Comparison of ENCODE assay signal across 12 cellular contexts in genomic region chr10:21084700-21085099, GRCh38.
"Had no signal": no experiment of that assay in that cellular context is flagged by ENCODE, and none has a peak within 500 bp of the region (broad histone marks: within the 10 kb centered on the region; RNA-seq: fewer than 3 reads in every experiment).

No MANE protein-coding gene starts in this region.

- H3K9me3 ChIP-seq: ascending aorta, stomach, testis had no signal

- H3K4me1 Mint-ChIP-seq: activated naive CD4-positive, alpha-beta T cell treated with anti-CD3 and anti-CD28 coated beads, Interleukin-2, amount 10 ng/mL, durations not matched to agents 7 days and 5 days; activated T-helper 17 cell treated with anti-CD3 and anti-CD28 coated beads, Interleukin-2, amount 50 U/mL, for 72 hours; neural crest cell had no signal

- FAIRE-seq: bronchial epithelial cell, kidney had no signal

- H3K36me3 Mint-ChIP-seq: activated naive CD4-positive, alpha-beta T cell treated with anti-CD3 and anti-CD28 coated beads, Interleukin-2, amount 10 ng/mL, durations not matched to agents 7 days and 5 days had no signal

- H3K27me3 Mint-ChIP-seq: activated naive CD4-positive, alpha-beta T cell treated with anti-CD3 and anti-CD28 coated beads, Interleukin-2, amount 10 ng/mL, durations not matched to agents 7 days and 5 days had no signal

- H3K4me3 ChIP-seq: ascending aorta, dorsolateral prefrontal cortex, stomach, testis had no signal

- H3K9me3 Mint-ChIP-seq: activated naive CD4-positive, alpha-beta T cell treated with anti-CD3 and anti-CD28 coated beads, Interleukin-2, amount 10 ng/mL, durations not matched to agents 7 days and 5 days; activated T-helper 17 cell treated with anti-CD3 and anti-CD28 coated beads, Interleukin-2, amount 50 U/mL, for 72 hours; neural crest cell had no signal

- H3K27ac Mint-ChIP-seq: activated naive CD4-positive, alpha-beta T cell treated with anti-CD3 and anti-CD28 coated beads, Interleukin-2, amount 10 ng/mL, durations not matched to agents 7 days and 5 days; activated T-helper 17 cell treated with anti-CD3 and anti-CD28 coated beads, Interleukin-2, amount 50 U/mL, for 72 hours had no signal

- H3K36me3 ChIP-seq: ascending aorta, stomach had no signal

- H3K27ac ChIP-seq: ascending aorta, stomach, testis had no signal

- DNase-seq: activated CD4-positive, alpha-beta T cell treated with anti-CD3 and anti-CD28 coated beads, Interleukin-2, amount 50 U/mL, for 4 hours; activated CD4-positive, CD25-positive, alpha-beta regulatory T cell treated with anti-CD3 and anti-CD28 coated beads, Interleukin-2, amount 50 U/mL, for 72 hours; activated naive CD4-positive, alpha-beta T cell treated with anti-CD3 and anti-CD28 coated beads, Interleukin-2, amount 10 ng/mL, durations not matched to agents 7 days and 5 days; kidney; stimulated activated CD4-positive, alpha-beta T cell treated with anti-CD3 and anti-CD28 coated beads, Interleukin-1b, Interleukin-23, amount 100 ng/mL, for 48 hours; stomach; testis had no signal

- ATAC-seq: activated T-helper 17 cell treated with anti-CD3 and anti-CD28 coated beads, Interleukin-2, amount 50 U/mL, for 72 hours had no signal

- H3K4me3 Mint-ChIP-seq: activated naive CD4-positive, alpha-beta T cell treated with anti-CD3 and anti-CD28 coated beads, Interleukin-2, amount 10 ng/mL, durations not matched to agents 7 days and 5 days; activated T-helper 17 cell treated with anti-CD3 and anti-CD28 coated beads, Interleukin-2, amount 50 U/mL, for 72 hours; neural crest cell had no signal

- H3K4me1 ChIP-seq: ascending aorta, stomach had no signal

- H3K27me3 ChIP-seq: ascending aorta, dorsolateral prefrontal cortex, stomach, testis had no signal
